ENCODE assay signal across 27 cellular contexts in the genomic region with DNA sequence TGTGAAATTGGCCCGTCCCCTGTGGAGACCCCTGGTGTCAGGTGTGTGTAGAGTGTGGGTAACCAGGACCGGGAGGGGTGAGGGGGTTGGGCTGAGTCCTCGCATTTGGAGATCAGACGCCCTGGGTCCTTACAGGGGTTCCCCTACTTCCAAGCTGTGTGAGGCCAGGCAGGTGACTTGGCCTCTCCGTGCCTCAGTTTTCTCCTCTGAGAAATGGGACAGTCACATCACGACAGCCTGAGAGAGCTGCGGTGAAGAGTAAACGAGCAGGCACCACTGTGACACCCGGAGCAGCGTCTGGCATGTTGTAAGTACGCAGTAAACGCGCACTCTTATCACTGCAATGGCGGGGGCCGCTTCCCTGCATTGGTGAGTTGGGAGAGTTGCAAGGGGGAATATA.
"Had no signal": no experiment of that assay in that cellular context is flagged by ENCODE, and none has a peak within 500 bp of the region (broad histone marks: within the 10 kb centered on the region; RNA-seq: fewer than 3 reads in every experiment).

No MANE protein-coding gene starts in this region.

- H3K4me3 Mint-ChIP-seq: activated CD8-positive, alpha-beta T cell treated with anti-CD3 and anti-CD28 coated beads, Interleukin-2, amount 10 ng/mL, durations not matched to agents 7 days and 5 days; activated naive CD4-positive, alpha-beta T cell treated with anti-CD3 and anti-CD28 coated beads, Interleukin-2, amount 50 U/mL, for 24 hours; activated naive CD8-positive, alpha-beta T cell treated with anti-CD3 and anti-CD28 coated beads, Interleukin-2, amount 50 U/mL, for 24 hours; activated T-cell treated with anti-CD3 and anti-CD28 coated beads, Interleukin-2, amount 50 U/mL, for 24 hours; activated T-helper 1 cell treated with anti-CD3 and anti-CD28 coated beads, Interleukin-12 subunit alpha, Interleukin-12 subunit beta, Interleukin-2, Interleukin-4 antibody, amounts not matched to agents 30 ng/mL and 10 ng/mL and 1 ng/mL, durations not matched to agents 14 hours and 24 hours and 36 hours; central memory CD8-positive, alpha-beta T cell; T-cell had no signal

- H3K4me1 ChIP-seq: ascending aorta, body of pancreas had no signal

- DNase-seq: activated CD4-positive, alpha-beta T cell treated with anti-CD3 and anti-CD28 coated beads for 4 hours; activated CD4-positive, alpha-beta T cell treated with anti-CD3 and anti-CD28 coated beads, Interleukin-2, amount 50 U/mL, for 4 hours; activated CD8-positive, alpha-beta T cell treated with anti-CD3 and anti-CD28 coated beads, Interleukin-2, amount 10 ng/mL, durations not matched to agents 7 days and 5 days; activated effector memory CD4-positive, alpha-beta T cell treated with Interleukin-2 at 50 U/mL for 16 hours; activated naive CD4-positive, alpha-beta T cell; activated naive CD8-positive, alpha-beta T cell treated with anti-CD3 and anti-CD28 coated beads, Interleukin-2, amount 50 U/mL, for 24 hours; activated T-cell treated with anti-CD3 and anti-CD28 coated beads, Interleukin-2, amount 50 U/mL, for 24 hours; amniotic stem cell; body of pancreas; NCI-H1092 treated with DMSO at 0.1 percent for 48 hours; NCI-H1417 treated with DMSO at 0.1 percent for 48 hours; NCI-H1694; NCI-H2029; NCI-H2107; NCI-H2171 treated with DMSO at 0.1 percent for 48 hours; NCI-H226; NCI-H526 treated with DMSO at 0.1 percent for 48 hours; NCI-H82; SIG-M5; T-cell; T-helper 2 cell had no signal

- H3K36me3 Mint-ChIP-seq: activated naive CD4-positive, alpha-beta T cell treated with anti-CD3 and anti-CD28 coated beads, Interleukin-2, amount 50 U/mL, for 24 hours; T-cell had no signal

- H3K27ac Mint-ChIP-seq: activated CD8-positive, alpha-beta T cell treated with anti-CD3 and anti-CD28 coated beads, Interleukin-2, amount 10 ng/mL, durations not matched to agents 7 days and 5 days; activated naive CD4-positive, alpha-beta T cell treated with anti-CD3 and anti-CD28 coated beads, Interleukin-2, amount 50 U/mL, for 24 hours; activated naive CD8-positive, alpha-beta T cell treated with anti-CD3 and anti-CD28 coated beads, Interleukin-2, amount 50 U/mL, for 24 hours; activated T-cell treated with anti-CD3 and anti-CD28 coated beads, Interleukin-2, amount 50 U/mL, for 24 hours; activated T-helper 1 cell treated with anti-CD3 and anti-CD28 coated beads, Interleukin-12 subunit alpha, Interleukin-12 subunit beta, Interleukin-2, Interleukin-4 antibody, amounts not matched to agents 30 ng/mL and 10 ng/mL and 1 ng/mL, durations not matched to agents 14 hours and 24 hours and 36 hours; T-cell had no signal

- H3K9me3 Mint-ChIP-seq: activated naive CD4-positive, alpha-beta T cell treated with anti-CD3 and anti-CD28 coated beads, Interleukin-2, amount 50 U/mL, for 24 hours; activated naive CD8-positive, alpha-beta T cell treated with anti-CD3 and anti-CD28 coated beads, Interleukin-2, amount 50 U/mL, for 24 hours; activated T-cell treated with anti-CD3 and anti-CD28 coated beads, Interleukin-2, amount 50 U/mL, for 24 hours; activated T-helper 1 cell treated with anti-CD3 and anti-CD28 coated beads, Interleukin-12 subunit alpha, Interleukin-12 subunit beta, Interleukin-2, Interleukin-4 antibody, amounts not matched to agents 30 ng/mL and 10 ng/mL and 1 ng/mL, durations not matched to agents 14 hours and 24 hours and 36 hours; central memory CD8-positive, alpha-beta T cell; T-cell had no signal

- H3K9me3 ChIP-seq: ascending aorta, body of pancreas had no signal

- H3K4me1 Mint-ChIP-seq: central memory CD8-positive, alpha-beta T cell had no signal

- H3K4me3 ChIP-seq: ascending aorta, body of pancreas had no signal

- H3K27me3 ChIP-seq: ascending aorta, body of pancreas had no signal

- H3K27ac ChIP-seq: ascending aorta, body of pancreas, VCaP had no signal

- ATAC-seq: activated CD4-positive, CD25-positive, alpha-beta regulatory T cell treated with anti-CD3 and anti-CD28 coated beads, Interleukin-2, amount 50 U/mL, for 24 hours; activated CD8-positive, alpha-beta T cell treated with anti-CD3 and anti-CD28 coated beads, Interleukin-2, amount 10 ng/mL, durations not matched to agents 7 days and 5 days; activated naive CD8-positive, alpha-beta T cell treated with anti-CD3 and anti-CD28 coated beads, Interleukin-2, amount 50 U/mL, for 24 hours; body of pancreas; T-cell had no signal

- H3K36me3 ChIP-seq: ascending aorta had no signal
